In the genomic region with DNA sequence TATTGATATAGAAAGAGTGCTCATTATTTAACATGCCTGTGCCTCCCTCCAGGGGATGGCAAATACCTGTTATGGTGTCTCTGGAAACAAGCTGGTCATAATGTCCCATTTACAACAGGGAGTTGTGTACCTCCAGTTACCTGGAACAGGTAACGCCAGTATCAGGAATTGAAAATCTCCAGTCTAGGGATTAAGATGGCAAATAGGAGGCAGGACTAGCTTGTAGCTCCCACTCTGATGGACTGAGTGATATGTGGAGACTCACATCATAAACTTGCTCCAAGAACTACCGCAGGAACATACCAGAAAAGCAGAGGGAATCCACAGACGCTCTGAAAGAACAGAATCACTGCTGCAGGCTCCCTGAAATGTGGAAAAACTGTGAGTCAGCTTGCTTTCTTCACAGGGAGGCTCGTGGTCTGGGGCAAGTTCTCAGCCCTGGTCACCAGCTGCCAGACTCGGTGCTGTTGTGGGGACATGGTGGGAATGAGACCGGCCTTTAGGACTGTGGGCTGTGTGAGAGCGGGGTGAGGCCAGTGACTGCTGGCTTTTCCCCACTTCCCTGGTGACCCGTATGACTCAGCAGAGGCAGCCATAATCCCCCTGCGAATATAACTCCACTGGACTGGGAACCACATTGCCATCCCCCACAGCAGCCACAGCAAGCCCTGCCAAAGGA, we compare ENCODE assay signal across 20 cellular contexts.
DNase-seq lines count a peak whose midpoint lies in the region; ATAC-seq, FAIRE-seq and TF ChIP-seq lines count a peak whose summit lies in the region.
"Had no signal": no experiment of that assay in that cellular context is flagged by ENCODE, and none has a peak within 500 bp of the region (broad histone marks: within the 10 kb centered on the region; RNA-seq: fewer than 3 reads in every experiment).

No MANE protein-coding gene starts in this region.

- H4K91ac ChIP-seq in trophoblast cell (ENCODE audit: low read depth, low read length), result no peak overlapping the region

- WGBS in endodermal cell (ENCODE audit: insufficient coverage in 1 of 2, insufficient read length in 1 of 2), 2 experiments, result 86 to 97% methylated on average over 8 to 9 of the region's 9 CpGs
- WGBS in trophoblast cell (ENCODE audit: extremely low coverage, insufficient coverage, insufficient read length), result no CpG with 5 or more reads among the region's 9 CpGs
- 71 to 78% (median 75%) methylated on average over 9 of the region's 9 CpGs for WGBS in small intestine, 3 donors

- no peak overlapping the region for H3K4ac ChIP-seq in trophoblast cell (ENCODE audit: low read depth, low read length)

- no peak overlapping the region for H3K4me3 Mint-ChIP-seq in endodermal cell
- no peak overlapping the region for H3K4me3 Mint-ChIP-seq in Calu3 (ENCODE audit: low read depth, unreplicated experiment)
- H3K4me3 Mint-ChIP-seq: activated CD8-positive, alpha-beta T cell treated with anti-CD3 and anti-CD28 coated beads for 36 hours; IgD-negative memory B cell had no signal

- H3K79me1 ChIP-seq in trophoblast cell (ENCODE audit: low read length), result no peaks in the 10 kb centered on the region

- DNase-seq in EH (ENCODE audit: low read depth) (peak; percentile 71), RPMI7951 (ENCODE audit: low read depth) (peak; percentile 92), endodermal cell (peak; percentile 57), trophoblast cell (peak; percentile 87 to 94), small intestine (no peak), GM10248 (ENCODE audit: extremely low spot score) (no peak), Calu3 (no peak)
- DNase-seq: activated CD8-positive, alpha-beta T cell treated with anti-CD3 and anti-CD28 coated beads for 36 hours; aorta; BE2C; dorsolateral prefrontal cortex; mucosa of descending colon; NCI-H1436; RPMI8226; T-helper 9 cell had no signal

- CTCF ChIA-PET in GM10248 (lab: Yijun Ruan, JAX), result no interaction called here
- CTCF ChIA-PET in Calu3 (lab: Charles Lee), result interaction anchor here (0.6 kb wide), 1 partner anchor 100 kb away, joined by 3 read pairs; no protein-coding TSS in a partner anchor

- no peaks in the 10 kb centered on the region for H3K4me1 ChIP-seq in endodermal cell (ENCODE audit: control insufficient read depth, insufficient read depth, low read length)
- peaks cover 7% of the 10 kb centered on the region in 2 experiments for H3K4me1 ChIP-seq in trophoblast cell (ENCODE audit: control insufficient read depth in 1 of 2, insufficient read depth in 2 of 2, low read length in 2 of 2)
- H3K4me1 ChIP-seq in small intestine (ENCODE audit: control insufficient read depth in 2 of 2, insufficient read depth in 1 of 2, low read depth in 1 of 2, low read length in 1 of 2), result no peaks in the 10 kb centered on the region
- H3K4me1 ChIP-seq: BE2C had no signal

- no peak overlapping the region for H2AK5ac ChIP-seq in trophoblast cell (ENCODE audit: low read length)

- H3K27ac Mint-ChIP-seq in endodermal cell, result peak overlapping the region; percentile 69
- no peak overlapping the region for H3K27ac Mint-ChIP-seq in Calu3 (ENCODE audit: unreplicated experiment)
- H3K27ac Mint-ChIP-seq: activated CD8-positive, alpha-beta T cell treated with anti-CD3 and anti-CD28 coated beads for 36 hours; activated T-helper 2 cell treated with anti-CD3 and anti-CD28 coated beads, Interferon-gamma antibody, Interleukin-2, Interleukin-4, amounts not matched to agents 10 μg/mL and 5 μg/mL and 100 μg/mL, durations not matched to agents 14 hours and 24 hours and 36 hours; IgD-negative memory B cell had no signal

- ATAC-seq in HG03442 (IDR thresholded peaks at IDR 0.05; ENCODE audit: unreplicated experiment), result no peak
- ATAC-seq: activated CD8-positive, alpha-beta T cell treated with anti-CD3 and anti-CD28 coated beads for 36 hours; mucosa of descending colon had no signal

- no peak overlapping the region for H2BK12ac ChIP-seq in trophoblast cell (ENCODE audit: low read length)

- H3K4me1 Mint-ChIP-seq in endodermal cell (peaks cover 2% of the 10 kb centered on the region), Calu3 (ENCODE audit: low read depth, unreplicated experiment) (no peaks in the 10 kb centered on the region)
- H3K4me1 Mint-ChIP-seq: IgD-negative memory B cell had no signal

- H3K79me2 ChIP-seq in trophoblast cell (ENCODE audit: control insufficient read depth, insufficient read depth, low read length, poor library complexity), result no peaks in the 10 kb centered on the region

- H3K4me3 ChIP-seq in endodermal cell (ENCODE audit: low read length) (no peak overlapping the region), trophoblast cell (ENCODE audit: low read depth, low read length) (no peak overlapping the region), small intestine (ENCODE audit: low read depth in 1 of 2, low read length in 2 of 2) (no peak overlapping the region)
- H3K4me3 ChIP-seq: dorsolateral prefrontal cortex, mucosa of descending colon, thoracic aorta had no signal

- intact Hi-C loops in Calu3 (cut with micrococcal nuclease; ENCODE audit: unreplicated experiment), result no loop called here

- no peaks in the 10 kb centered on the region for H3K36me3 ChIP-seq in endodermal cell (ENCODE audit: control insufficient read depth, insufficient read depth, low read length)
- H3K36me3 ChIP-seq in trophoblast cell (ENCODE audit: control insufficient read depth in 1 of 2, insufficient read depth in 2 of 2, low read length in 2 of 2), result no peaks in the 10 kb centered on the region
- H3K36me3 ChIP-seq in small intestine (ENCODE audit: control insufficient read depth in 2 of 2, insufficient read depth in 2 of 2, low read length in 2 of 2), result no peaks in the 10 kb centered on the region
- H3K36me3 ChIP-seq: BE2C, thoracic aorta had no signal

- no TSS peak for BruUV-seq in Calu3 (replicated peaks; lab: Mats Ljungman, UMichigan)

- no peak overlapping the region for H2BK120ac ChIP-seq in trophoblast cell (ENCODE audit: insufficient read depth, low read length, poor library complexity)

- H3K18ac ChIP-seq in trophoblast cell (ENCODE audit: low read length), result no peak overlapping the region

- H2BK5ac ChIP-seq in trophoblast cell (ENCODE audit: low read depth, low read length, poor library complexity), result no peak overlapping the region

- H3K27me3 Mint-ChIP-seq in endodermal cell (ENCODE audit: insufficient read depth), result no peaks in the 10 kb centered on the region
- peaks cover 22% of the 10 kb centered on the region for H3K27me3 Mint-ChIP-seq in Calu3 (ENCODE audit: unreplicated experiment)

- no peak for FAIRE-seq in small intestine (lab: Jason Lieb, UNC)
- FAIRE-seq: GM19239 had no signal

- no peak overlapping the region for H3K14ac ChIP-seq in trophoblast cell (ENCODE audit: low read length)

- H3K9me3 ChIP-seq in endodermal cell (ENCODE audit: control insufficient read depth, low read length) (no peaks in the 10 kb centered on the region), trophoblast cell (ENCODE audit: insufficient read depth, low read depth, low read length) (no peaks in the 10 kb centered on the region), small intestine (ENCODE audit: control insufficient read depth, low read depth) (no peaks in the 10 kb centered on the region)
- H3K9me3 ChIP-seq: BE2C, mucosa of descending colon, thoracic aorta had no signal

- H3K27me3 ChIP-seq in endodermal cell (ENCODE audit: control insufficient read depth, insufficient read depth, low read length, poor library complexity, severe bottlenecking) (no peaks in the 10 kb centered on the region), trophoblast cell (ENCODE audit: insufficient read depth, low read length) (no peaks in the 10 kb centered on the region), small intestine (ENCODE audit: control insufficient read depth in 2 of 2, insufficient read depth in 2 of 2, low read length in 2 of 2) (no peaks in the 10 kb centered on the region)
- H3K27me3 ChIP-seq: BE2C, dorsolateral prefrontal cortex had no signal

- H3K4me2 ChIP-seq in trophoblast cell (ENCODE audit: low read length), result peak overlapping the region; percentile 16

- H4K8ac ChIP-seq in trophoblast cell (ENCODE audit: low read depth, low read length), result no peak overlapping the region

- no peak overlapping the region for H4K12ac ChIP-seq in trophoblast cell (ENCODE audit: low read depth, low read length)

- no peak overlapping the region for H3K9ac ChIP-seq in endodermal cell (ENCODE audit: extremely low read depth, low read length, poor library complexity, severe bottlenecking)
- no peak overlapping the region for H3K9ac ChIP-seq in trophoblast cell (ENCODE audit: low read length)

- H3K36me3 Mint-ChIP-seq in endodermal cell (ENCODE audit: low read depth), result no peaks in the 10 kb centered on the region
- H3K36me3 Mint-ChIP-seq in Calu3 (ENCODE audit: insufficient read depth, unreplicated experiment), result no peaks in the 10 kb centered on the region
- H3K36me3 Mint-ChIP-seq: IgD-negative memory B cell had no signal

- no peak overlapping the region for H3K23ac ChIP-seq in trophoblast cell (ENCODE audit: low read length)

- no peak for TF ChIP-seq CTCF in endodermal cell (conservative IDR thresholded peaks at IDR 0.05)
- TF ChIP-seq CTCF in GM10248 (IDR thresholded peaks at IDR 0.05; ENCODE audit: control extremely low read depth, extremely low read depth, low read depth, missing control alignments), result no peak
- TF ChIP-seq CTCF in Calu3 (IDR thresholded peaks at IDR 0.05; ENCODE audit: unreplicated experiment), result no peak

- no peak overlapping the region for H3K27ac ChIP-seq in endodermal cell (ENCODE audit: low read depth, low read length)
- H3K27ac ChIP-seq in trophoblast cell (ENCODE audit: low read depth, low read length), result peak overlapping the region; percentile 7
- H3K27ac ChIP-seq in small intestine (ENCODE audit: low read depth in 1 of 2, low read length in 1 of 2), result no peak overlapping the region
- H3K27ac ChIP-seq: dorsolateral prefrontal cortex, thoracic aorta had no signal

- no peak overlapping the region for H2AFZ ChIP-seq in trophoblast cell (ENCODE audit: insufficient read depth, low read length, poor library complexity)

- POLR2A ChIA-PET in GM10248 (lab: Yijun Ruan, JAX), result no interaction called here

- H3K9me3 Mint-ChIP-seq in endodermal cell (peaks cover 6% of the 10 kb centered on the region), Calu3 (ENCODE audit: low read depth, unreplicated experiment) (no peaks in the 10 kb centered on the region)
- H3K9me3 Mint-ChIP-seq: activated CD8-positive, alpha-beta T cell treated with anti-CD3 and anti-CD28 coated beads for 36 hours had no signal

Comparison
In these comparisons a context has a peak if more than half of its experiments do, and no peak if none do; other contexts are left out.
1. DNase-seq: peak in EH (single experiment), RPMI7951 (single experiment), endodermal cell (single experiment) and trophoblast cell (2 of 2); none in small intestine (single experiment), GM10248 (single experiment) and Calu3 (single experiment).